Comparison of ENCODE assay signal across 1 cellular context in the genomic region with DNA sequence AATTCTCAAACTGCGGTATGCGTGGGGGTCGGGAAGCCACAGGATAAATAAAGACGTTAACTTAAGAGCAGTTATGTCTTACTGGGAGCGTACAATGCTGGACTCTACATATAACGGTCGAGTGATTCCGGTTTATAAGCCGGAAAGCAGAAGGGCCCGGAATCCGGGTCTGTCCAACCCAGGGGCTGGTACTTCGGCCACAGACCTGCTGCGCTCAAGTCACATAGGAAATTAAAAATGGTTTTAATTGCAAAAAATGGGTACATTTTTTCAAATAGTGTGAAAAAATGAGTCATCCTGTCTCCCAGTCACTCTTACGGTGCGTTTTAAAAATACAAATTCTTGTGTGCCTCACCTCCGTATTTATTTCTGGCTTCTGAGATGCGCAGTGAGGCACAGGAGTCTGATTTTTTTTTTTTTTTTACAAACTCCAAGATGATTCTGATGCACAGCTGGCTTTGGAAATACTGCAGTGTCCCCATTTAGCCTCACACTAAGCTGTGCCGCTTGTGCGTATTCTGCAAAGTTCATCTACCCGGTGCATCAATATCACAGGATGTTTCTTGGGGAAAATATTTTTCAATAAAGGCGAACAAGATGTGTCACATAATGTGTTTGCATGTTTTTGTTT.
A peak's percentile ranks its signal among the peaks of the same experiment; 100 is the strongest.
TF ChIP-seq lines count a peak whose summit lies in the region.

No MANE protein-coding gene starts in this region.

TF ChIP-seq in HepG2, 621 proteins besides CTCF, POLR2A, EP300 and RAD21 (continued from another document):
- TF ChIP-seq SMARCE1 (IDR thresholded peaks at IDR 0.05; ENCODE audit: borderline replicate concordance) (no peak), MAF1 (CRISPR knock-in tag; IDR thresholded peaks at IDR 0.05; ENCODE audit: borderline replicate concordance) (0 out of 2 replicates have a peak, but pooled peaks have one; percentile 25), FOXK1 (CRISPR knock-in tag; IDR thresholded peaks at IDR 0.05; ENCODE audit: borderline replicate concordance, low read depth) (no peak), ZNF816 (CRISPR knock-in tag; IDR thresholded peaks at IDR 0.05; ENCODE audit: borderline replicate concordance) (no peak), ZNF709 (CRISPR knock-in tag; IDR thresholded peaks at IDR 0.05) (0 out of 2 replicates have a peak, but pooled peaks have one; percentile 2)
- TF ChIP-seq, protein P1, sequence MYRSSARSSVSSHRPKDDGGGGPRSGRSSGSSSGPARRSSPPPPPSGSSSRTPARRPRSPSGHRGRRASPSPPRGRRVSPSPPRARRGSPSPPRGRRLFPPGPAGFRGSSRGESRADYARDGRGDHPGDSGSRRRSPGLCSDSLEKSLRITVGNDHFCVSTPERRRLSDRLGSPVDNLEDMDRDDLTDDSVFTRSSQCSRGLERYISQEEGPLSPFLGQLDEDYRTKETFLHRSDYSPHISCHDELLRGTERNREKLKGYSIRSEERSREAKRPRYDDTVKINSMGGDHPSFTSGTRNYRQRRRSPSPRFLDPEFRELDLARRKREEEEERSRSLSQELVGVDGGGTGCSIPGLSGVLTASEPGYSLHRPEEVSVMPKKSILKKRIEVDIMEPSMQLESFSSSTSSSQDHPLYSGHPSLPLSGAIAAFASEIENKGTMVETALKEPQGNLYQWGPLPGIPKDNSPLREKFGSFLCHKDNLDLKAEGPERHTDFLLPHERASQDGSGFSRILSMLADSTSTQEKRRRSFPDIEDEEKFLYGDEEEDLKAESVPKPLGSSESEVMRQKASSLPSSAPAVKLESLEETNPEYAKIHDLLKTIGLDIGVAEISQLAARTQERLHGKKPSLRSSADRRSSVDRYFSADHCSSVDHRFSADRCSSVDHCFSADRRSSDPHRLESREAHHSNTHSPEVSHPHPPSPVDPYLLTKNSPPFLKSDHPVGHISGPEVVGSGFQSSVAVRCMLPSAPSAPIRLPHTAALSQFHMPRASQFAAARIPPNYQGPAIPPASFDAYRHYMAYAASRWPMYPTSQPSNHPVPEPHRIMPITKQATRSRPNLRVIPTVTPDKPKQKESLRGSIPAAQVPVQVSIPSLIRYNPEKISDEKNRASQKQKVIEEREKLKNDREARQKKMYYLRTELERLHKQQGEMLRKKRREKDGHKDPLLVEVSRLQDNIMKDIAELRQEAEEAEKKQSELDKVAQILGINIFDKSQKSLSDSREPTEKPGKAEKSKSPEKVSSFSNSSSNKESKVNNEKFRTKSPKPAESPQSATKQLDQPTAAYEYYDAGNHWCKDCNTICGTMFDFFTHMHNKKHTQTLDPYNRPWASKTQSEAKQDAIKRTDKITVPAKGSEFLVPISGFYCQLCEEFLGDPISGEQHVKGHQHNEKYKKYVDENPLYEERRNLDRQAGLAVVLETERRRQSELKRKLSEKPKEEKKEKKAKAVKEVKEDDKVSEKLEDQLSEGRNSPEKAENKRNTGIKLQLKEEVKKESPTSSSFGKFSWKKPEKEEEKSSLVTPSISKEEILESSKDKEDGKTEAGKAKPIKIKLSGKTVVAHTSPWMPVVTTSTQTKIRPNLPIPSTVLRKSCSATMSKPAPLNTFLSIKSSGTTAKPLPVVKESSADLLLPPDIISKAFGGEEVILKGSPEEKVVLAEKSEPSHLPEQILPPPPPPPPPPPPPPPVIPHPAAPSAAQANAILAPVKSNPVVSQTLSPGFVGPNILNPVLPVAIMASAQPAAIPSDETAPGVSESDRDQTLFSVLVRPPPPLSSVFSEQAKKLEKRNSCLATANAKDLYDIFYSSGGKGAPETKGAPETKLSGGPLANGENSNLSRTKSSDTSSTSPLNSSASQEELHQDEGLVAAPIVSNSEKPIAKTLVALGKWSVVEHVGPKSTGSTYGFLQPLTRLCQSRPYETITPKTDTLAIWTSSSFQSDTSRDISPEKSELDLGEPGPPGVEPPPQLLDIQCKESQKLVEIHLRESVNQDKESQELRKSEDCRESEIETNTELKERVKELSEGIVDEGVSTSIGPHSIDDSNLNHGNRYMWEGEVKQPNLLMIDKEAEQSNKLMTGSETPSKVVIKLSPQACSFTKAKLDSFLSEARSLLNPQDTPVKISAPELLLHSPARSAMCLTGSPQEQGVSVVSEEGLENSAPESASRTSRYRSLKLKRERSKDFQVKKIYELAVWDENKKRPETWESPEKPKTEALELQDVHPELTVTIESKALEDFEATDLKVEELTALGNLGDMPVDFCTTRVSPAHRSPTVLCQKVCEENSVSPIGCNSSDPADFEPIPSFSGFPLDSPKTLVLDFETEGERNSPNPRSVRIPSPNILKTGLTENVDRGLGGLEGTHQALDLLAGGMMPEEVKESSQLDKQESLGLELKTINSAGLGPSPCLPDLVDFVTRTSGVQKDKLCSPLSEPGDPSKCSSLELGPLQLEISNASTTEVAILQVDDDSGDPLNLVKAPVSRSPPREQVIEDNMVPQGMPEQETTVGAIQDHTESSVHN (CRISPR knock-in tag; IDR thresholded peaks at IDR 0.05), result no peak
- TF ChIP-seq, protein P2, sequence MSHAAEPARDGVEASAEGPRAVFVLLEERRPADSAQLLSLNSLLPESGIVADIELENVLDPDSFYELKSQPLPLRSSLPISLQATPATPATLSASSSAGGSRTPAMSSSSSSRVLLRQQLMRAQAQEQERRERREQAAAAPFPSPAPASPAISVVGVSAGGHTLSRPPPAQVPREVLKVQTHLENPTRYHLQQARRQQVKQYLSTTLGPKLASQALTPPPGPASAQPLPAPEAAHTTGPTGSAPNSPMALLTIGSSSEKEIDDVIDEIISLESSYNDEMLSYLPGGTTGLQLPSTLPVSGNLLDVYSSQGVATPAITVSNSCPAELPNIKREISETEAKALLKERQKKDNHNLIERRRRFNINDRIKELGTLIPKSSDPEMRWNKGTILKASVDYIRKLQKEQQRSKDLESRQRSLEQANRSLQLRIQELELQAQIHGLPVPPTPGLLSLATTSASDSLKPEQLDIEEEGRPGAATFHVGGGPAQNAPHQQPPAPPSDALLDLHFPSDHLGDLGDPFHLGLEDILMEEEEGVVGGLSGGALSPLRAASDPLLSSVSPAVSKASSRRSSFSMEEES (CRISPR knock-in tag; IDR thresholded peaks at IDR 0.05), result peak; percentile 17; the same call in 1 of the 2 replicates
- TF ChIP-seq, protein P3, sequence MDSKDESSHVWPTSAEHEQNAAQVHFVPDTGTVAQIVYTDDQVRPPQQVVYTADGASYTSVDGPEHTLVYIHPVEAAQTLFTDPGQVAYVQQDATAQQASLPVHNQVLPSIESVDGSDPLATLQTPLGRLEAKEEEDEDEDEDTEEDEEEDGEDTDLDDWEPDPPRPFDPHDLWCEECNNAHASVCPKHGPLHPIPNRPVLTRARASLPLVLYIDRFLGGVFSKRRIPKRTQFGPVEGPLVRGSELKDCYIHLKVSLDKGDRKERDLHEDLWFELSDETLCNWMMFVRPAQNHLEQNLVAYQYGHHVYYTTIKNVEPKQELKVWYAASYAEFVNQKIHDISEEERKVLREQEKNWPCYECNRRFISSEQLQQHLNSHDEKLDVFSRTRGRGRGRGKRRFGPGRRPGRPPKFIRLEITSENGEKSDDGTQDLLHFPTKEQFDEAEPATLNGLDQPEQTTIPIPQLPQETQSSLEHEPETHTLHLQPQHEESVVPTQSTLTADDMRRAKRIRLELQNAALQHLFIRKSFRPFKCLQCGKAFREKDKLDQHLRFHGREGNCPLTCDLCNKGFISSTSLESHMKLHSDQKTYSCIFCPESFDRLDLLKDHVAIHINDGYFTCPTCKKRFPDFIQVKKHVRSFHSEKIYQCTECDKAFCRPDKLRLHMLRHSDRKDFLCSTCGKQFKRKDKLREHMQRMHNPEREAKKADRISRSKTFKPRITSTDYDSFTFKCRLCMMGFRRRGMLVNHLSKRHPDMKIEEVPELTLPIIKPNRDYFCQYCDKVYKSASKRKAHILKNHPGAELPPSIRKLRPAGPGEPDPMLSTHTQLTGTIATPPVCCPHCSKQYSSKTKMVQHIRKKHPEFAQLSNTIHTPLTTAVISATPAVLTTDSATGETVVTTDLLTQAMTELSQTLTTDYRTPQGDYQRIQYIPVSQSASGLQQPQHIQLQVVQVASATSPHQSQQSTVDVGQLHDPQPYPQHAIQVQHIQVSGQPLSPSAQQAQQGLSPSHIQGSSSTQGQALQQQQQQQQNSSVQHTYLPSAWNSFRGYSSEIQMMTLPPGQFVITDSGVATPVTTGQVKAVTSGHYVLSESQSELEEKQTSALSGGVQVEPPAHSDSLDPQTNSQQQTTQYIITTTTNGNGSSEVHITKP (CRISPR knock-in tag; IDR thresholded peaks at IDR 0.05; ENCODE audit: low read depth), result no peak
- TF ChIP-seq, protein P4, sequence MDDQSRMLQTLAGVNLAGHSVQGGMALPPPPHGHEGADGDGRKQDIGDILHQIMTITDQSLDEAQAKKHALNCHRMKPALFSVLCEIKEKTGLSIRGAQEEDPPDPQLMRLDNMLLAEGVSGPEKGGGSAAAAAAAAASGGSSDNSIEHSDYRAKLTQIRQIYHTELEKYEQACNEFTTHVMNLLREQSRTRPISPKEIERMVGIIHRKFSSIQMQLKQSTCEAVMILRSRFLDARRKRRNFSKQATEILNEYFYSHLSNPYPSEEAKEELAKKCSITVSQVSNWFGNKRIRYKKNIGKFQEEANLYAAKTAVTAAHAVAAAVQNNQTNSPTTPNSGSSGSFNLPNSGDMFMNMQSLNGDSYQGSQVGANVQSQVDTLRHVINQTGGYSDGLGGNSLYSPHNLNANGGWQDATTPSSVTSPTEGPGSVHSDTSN (CRISPR knock-in tag; IDR thresholded peaks at IDR 0.05; ENCODE audit: borderline replicate concordance), result 0 out of 2 replicates have a peak, but pooled peaks have one; percentile 39
